Comparison of ENCODE assay signal across 17 cellular contexts in genomic region chr4:156738756-156739155, GRCh38.
DNase-seq lines count a peak whose midpoint lies in the region; ATAC-seq and TF ChIP-seq lines count a peak whose summit lies in the region.
"Had no signal": no experiment of that assay in that cellular context is flagged by ENCODE, and none has a peak within 500 bp of the region (broad histone marks: within the 10 kb centered on the region; RNA-seq: fewer than 3 reads in every experiment).

No MANE protein-coding gene starts in this region.

- no peak for TF ChIP-seq CTCF in WERI-Rb-1 (IDR thresholded peaks at IDR 0.05; ENCODE audit: low read depth, low read length)

- H3K9me3 ChIP-seq in WERI-Rb-1 (ENCODE audit: severe bottlenecking) = peaks cover 3% of the 10 kb centered on the region
- H3K9me3 ChIP-seq: Caco-2 had no signal

- DNase-seq in D341Med (ENCODE audit: low spot score) = peak; percentile 43
- DNase-seq in NCI-H69 (lab: John Stamatoyannopoulos, UW) = peak; percentile 71
- peak; percentile 51 for DNase-seq in WERI-Rb-1
- DNase-seq in retina = peak; percentile 65
- DNase-seq in NCI-H2107 treated with DMSO at 0.1 percent for 48 hours (lab: John Stamatoyannopoulos, UW; ENCODE audit: unreplicated experiment) = no peak
- no peak for DNase-seq in Kasumi-1 (lab: John Stamatoyannopoulos, UW)
- DNase-seq: Caco-2; CD4-positive, CD25-positive, alpha-beta regulatory T cell; CD8-positive, alpha-beta T cell; DMS53; DMS79 treated with DMSO at 0.1 percent for 48 hours; GF-D8; H9 had no signal

- no peak overlapping the region for H3K27ac ChIP-seq in WERI-Rb-1
- H3K27ac ChIP-seq: BLaER1, C4-2B had no signal

- H3K27me3 ChIP-seq in WERI-Rb-1 (ENCODE audit: insufficient read depth, low read depth, severe bottlenecking) = no peaks in the 10 kb centered on the region
- H3K27me3 ChIP-seq: BLaER1 had no signal

- no peak for ATAC-seq in HG03378 (IDR thresholded peaks at IDR 0.05; ENCODE audit: unreplicated experiment)
- ATAC-seq: CD8-positive, alpha-beta T cell; HCT116 had no signal

- no peaks in the 10 kb centered on the region for H3K36me3 ChIP-seq in WERI-Rb-1
- H3K36me3 ChIP-seq: BLaER1 had no signal

- no peak overlapping the region for H3K4me3 ChIP-seq in WERI-Rb-1 (ENCODE audit: low read depth, low read length)
- H3K4me3 ChIP-seq: BLaER1 had no signal

Comparison
In these comparisons a context has a peak if more than half of its experiments do, and no peak if none do; other contexts are left out.
1. DNase-seq: peak in D341Med (single experiment), NCI-H69 (single experiment), WERI-Rb-1 (single experiment) and retina (single experiment); none in NCI-H2107 treated with DMSO at 0.1 percent for 48 hours (single experiment) and Kasumi-1 (0 of 2).